9 cellular contexts compared by ENCODE assay signal in the genomic region with DNA sequence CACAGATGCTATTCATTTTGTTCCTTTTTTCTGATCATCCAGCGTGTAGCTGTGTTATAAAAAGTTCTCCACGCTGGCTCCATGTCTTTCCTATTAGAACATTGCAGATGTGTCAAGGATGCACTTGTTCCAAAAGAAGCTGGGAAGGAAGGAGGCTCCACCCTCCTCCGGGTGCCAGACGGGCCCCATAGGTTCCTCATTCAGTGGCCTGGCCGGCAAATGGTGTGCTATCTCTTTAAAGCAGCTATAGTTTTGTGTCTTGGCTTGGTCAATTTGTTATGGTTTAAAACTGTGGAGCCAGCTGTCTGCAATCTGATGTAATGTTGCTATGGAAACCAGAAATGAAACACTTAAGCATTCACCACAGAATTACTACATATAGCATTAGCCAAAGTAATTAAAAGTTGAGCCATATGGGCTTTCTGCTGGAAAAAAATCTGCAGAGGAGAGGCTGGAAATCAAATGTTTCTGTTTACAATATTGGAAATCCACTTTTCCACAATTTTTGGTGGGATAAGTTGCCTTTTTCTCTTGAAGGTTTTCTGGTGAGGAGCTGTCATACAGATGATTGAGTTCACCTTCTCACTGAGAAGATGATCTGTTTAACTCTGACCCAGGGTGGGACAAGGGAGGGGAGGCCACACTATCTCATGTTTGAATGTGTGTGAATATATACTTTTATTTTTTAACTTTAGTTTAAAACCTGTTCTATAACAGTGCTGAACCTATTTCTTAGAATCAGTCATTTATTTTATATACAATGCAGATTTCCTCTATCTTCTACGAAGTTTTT.
DNase-seq lines count a peak whose midpoint lies in the region; ATAC-seq and TF ChIP-seq lines count a peak whose summit lies in the region.
"Had no signal": no experiment of that assay in that cellular context is flagged by ENCODE, and none has a peak within 500 bp of the region (broad histone marks: within the 10 kb centered on the region; RNA-seq: fewer than 3 reads in every experiment).

No MANE protein-coding gene starts in this region.

- ATAC-seq in HG03442 (IDR thresholded peaks at IDR 0.05; ENCODE audit: unreplicated experiment) (peak; percentile 57), omental fat pad (ENCODE audit: low FRiP score) (peak; percentile 50)

- H3K4me3 ChIP-seq in fibroblast of lung (replicated peaks in 1 of 4; ENCODE audit: control extremely low read depth in 1 of 4, insufficient read depth in 1 of 4, low read depth in 3 of 4, low read length in 4 of 4) (peak overlapping the region; percentile 42 to 79 (median 73)), WERI-Rb-1 (ENCODE audit: low read depth, low read length) (no peak overlapping the region)
- H3K4me3 ChIP-seq: BLaER1 had no signal

- peak overlapping the region; percentile 88 for H3K4me2 ChIP-seq in fibroblast of lung (ENCODE audit: extremely low read depth, insufficient read depth, low read length)
- H3K4me2 ChIP-seq: BLaER1 had no signal

- H3K27me3 ChIP-seq in fibroblast of lung (ENCODE audit: control insufficient read depth, insufficient read depth, low read length), result no peaks in the 10 kb centered on the region
- H3K27me3 ChIP-seq in WERI-Rb-1 (ENCODE audit: insufficient read depth, low read depth, severe bottlenecking), result no peaks in the 10 kb centered on the region
- H3K27me3 ChIP-seq: BLaER1 had no signal

- H4K20me1 ChIP-seq in fibroblast of lung (ENCODE audit: control insufficient read depth, extremely low read depth, insufficient read depth, low read length), result no peaks in the 10 kb centered on the region
- H4K20me1 ChIP-seq: BLaER1 had no signal

- H3K36me3 ChIP-seq in fibroblast of lung (ENCODE audit: control insufficient read depth, insufficient read depth, low read length) (no peaks in the 10 kb centered on the region), WERI-Rb-1 (no peaks in the 10 kb centered on the region)
- H3K36me3 ChIP-seq: BLaER1 had no signal

- no peaks in the 10 kb centered on the region for H3K9me3 ChIP-seq in fibroblast of lung (ENCODE audit: control insufficient read depth, insufficient read depth, low read depth, low read length)
- no peaks in the 10 kb centered on the region for H3K9me3 ChIP-seq in WERI-Rb-1 (ENCODE audit: severe bottlenecking)
- H3K9me3 ChIP-seq: BLaER1 had no signal

- H3K79me2 ChIP-seq in fibroblast of lung (ENCODE audit: control insufficient read depth, insufficient read depth, low read length), result peaks cover 30% of the 10 kb centered on the region

- TF ChIP-seq CTCF in fibroblast of lung (conservative IDR thresholded peaks at IDR 0.05 in 1 of 2, IDR thresholded peaks at IDR 0.05 in 1 of 2; ENCODE audit: low read depth in 1 of 2, low read length in 2 of 2) (no peak), omental fat pad (IDR thresholded peaks at IDR 0.05) (no peak), WERI-Rb-1 (IDR thresholded peaks at IDR 0.05; ENCODE audit: low read depth, low read length) (no peak)

- H2AFZ ChIP-seq in fibroblast of lung (ENCODE audit: low read length), result no peak overlapping the region

- H3K27ac ChIP-seq in fibroblast of lung (ENCODE audit: insufficient read depth, low read length) (peak overlapping the region; percentile 95), WERI-Rb-1 (no peak overlapping the region)
- H3K27ac ChIP-seq: BLaER1 had no signal

- peaks cover 16% of the 10 kb centered on the region for H3K4me1 ChIP-seq in fibroblast of lung (ENCODE audit: control insufficient read depth, extremely low read depth, insufficient read depth, low read length)

- peak; percentile 22 for DNase-seq in NCI-H2107 treated with DMSO at 0.1 percent for 48 hours (lab: John Stamatoyannopoulos, UW; ENCODE audit: unreplicated experiment)
- no peak for DNase-seq in NCI-H2107 (lab: John Stamatoyannopoulos, UW)
- DNase-seq in SIG-M5 treated with dmso at 0.1 percent for 504 hours (lab: John Stamatoyannopoulos, UW; ENCODE audit: unreplicated experiment), result peak; percentile 87
- DNase-seq in fibroblast of lung (ENCODE audit: low read depth in 2 of 2), result peak; percentile 95 to 100
- DNase-seq in omental fat pad (ENCODE audit: low spot score), result no peak
- no peak for DNase-seq in WERI-Rb-1
- no peak for DNase-seq in activated CD8-positive, alpha-beta memory T cell treated with anti-CD3 and anti-CD28 coated beads for 24 hours

- H3K9ac ChIP-seq in fibroblast of lung (ENCODE audit: insufficient read depth, low read length), result peak overlapping the region; percentile 85
- H3K9ac ChIP-seq: BLaER1 had no signal

Comparison
In these comparisons a context has a peak if more than half of its experiments do, and no peak if none do; other contexts are left out.
1. DNase-seq: peak in NCI-H2107 treated with DMSO at 0.1 percent for 48 hours (single experiment), SIG-M5 treated with dmso at 0.1 percent for 504 hours (single experiment) and fibroblast of lung (2 of 2); none in NCI-H2107 (single experiment), omental fat pad (single experiment), WERI-Rb-1 (single experiment) and activated CD8-positive, alpha-beta memory T cell treated with anti-CD3 and anti-CD28 coated beads for 24 hours (single experiment).